Comparison of ENCODE assay signal across 14 cellular contexts in the genomic region with DNA sequence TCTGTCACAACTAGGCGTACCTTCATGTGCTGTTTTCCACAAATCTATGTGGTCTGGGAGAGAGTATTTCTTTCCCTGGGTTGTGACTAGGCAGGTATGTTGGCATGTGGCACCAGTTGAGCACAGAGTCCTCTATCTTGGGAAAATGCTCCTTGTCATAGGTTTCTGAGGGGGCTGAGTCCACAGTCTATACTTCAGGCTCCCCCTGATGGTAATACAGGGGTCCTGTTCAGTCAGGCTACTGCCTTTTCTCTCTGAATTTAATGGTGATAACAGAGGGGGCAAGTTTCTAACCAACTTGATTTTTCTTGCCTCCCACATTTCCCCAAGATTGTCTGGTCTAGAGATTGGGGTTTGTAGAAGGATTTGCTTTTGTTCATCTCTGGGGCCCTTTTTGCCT.
A peak's percentile ranks its signal among the peaks of the same experiment; 100 is the strongest.
DNase-seq lines count a peak whose midpoint lies in the region; ATAC-seq and TF ChIP-seq lines count a peak whose summit lies in the region.
"Had no signal": no experiment of that assay in that cellular context is flagged by ENCODE, and none has a peak within 500 bp of the region (broad histone marks: within the 10 kb centered on the region; RNA-seq: fewer than 3 reads in every experiment).

No MANE protein-coding gene starts in this region.

- peak overlapping the region in 2 of 3 experiments; percentile 48 to 58 for H3K27ac Mint-ChIP-seq in nephron
- H3K27ac Mint-ChIP-seq: activated T-helper 17 cell treated with anti-CD3 and anti-CD28 coated beads, Interleukin-2, amount 50 U/mL, for 72 hours; memory B cell; T-cell had no signal

- H3K9me2 ChIP-seq in DOHH2 (replicated peaks; ENCODE audit: control insufficient read depth, low read length) = no peaks in the 10 kb centered on the region

- peaks cover 19% of the 10 kb centered on the region for H3K4me1 Mint-ChIP-seq in nephron
- H3K4me1 Mint-ChIP-seq: activated T-helper 17 cell treated with anti-CD3 and anti-CD28 coated beads, Interleukin-2, amount 50 U/mL, for 72 hours had no signal

- no peaks in the 10 kb centered on the region for H3K9me3 ChIP-seq in DOHH2 (ENCODE audit: control insufficient read depth, insufficient read depth, low read length)
- H3K9me3 ChIP-seq: heart left ventricle, right atrium auricular region had no signal

- no peaks in the 10 kb centered on the region for H4K20me1 ChIP-seq in DOHH2 (ENCODE audit: control insufficient read depth, insufficient read depth, low read depth, low read length)

- TF ChIP-seq CTCF in DOHH2 (IDR thresholded peaks at IDR 0.05; ENCODE audit: low read depth, low read length, poor library complexity, severe bottlenecking) (peak; percentile 9), HFF-Myc (IDR thresholded peaks at IDR 0.05; ENCODE audit: low read depth, low read length, missing control alignments) (peak; percentile 10), nephron (IDR thresholded peaks at IDR 0.05; ENCODE audit: unreplicated experiment in 3 of 3) (peak in 2 of 3 experiments; percentile 10 to 16)

- H3K9me3 Mint-ChIP-seq in nephron = no peaks in the 10 kb centered on the region
- H3K9me3 Mint-ChIP-seq: activated T-helper 17 cell treated with anti-CD3 and anti-CD28 coated beads, Interleukin-2, amount 50 U/mL, for 72 hours; memory B cell; T-cell had no signal

- in situ Hi-C loops in ACHN (cut with HindIII; ENCODE audit: low pct_ligation_motif_present, low pct_unique_long_range_greater_than_20kb, low sequenced_read_pairs) = no loop called here

- no peaks in the 10 kb centered on the region for H3K36me3 ChIP-seq in DOHH2 (ENCODE audit: control insufficient read depth, low read length)
- H3K36me3 ChIP-seq: right atrium auricular region had no signal

- no peaks in the 10 kb centered on the region for H3K27me3 ChIP-seq in DOHH2 (ENCODE audit: control insufficient read depth, low read length)
- H3K27me3 ChIP-seq: heart left ventricle, right atrium auricular region had no signal

- DNase-seq in HFF-Myc (ENCODE audit: extremely low read depth, low read depth) (no peak), caudate nucleus (lab: John Stamatoyannopoulos, UW) (no peak), nucleus accumbens (lab: John Stamatoyannopoulos, UW) (no peak), ACHN (no peak), GF-D8 (lab: John Stamatoyannopoulos, UW) (no peak)
- DNase-seq: C1 segment of cervical spinal cord, heart left ventricle, T-cell had no signal

- H3K27ac ChIP-seq in DOHH2 (ENCODE audit: low read depth, low read length) (no peak overlapping the region), caudate nucleus (ENCODE audit: low read depth, low read length) (peak overlapping the region; percentile 19)
- H3K27ac ChIP-seq: right atrium auricular region had no signal

- H3F3A ChIP-seq in DOHH2 (ENCODE audit: control insufficient read depth, insufficient read depth) = no peaks in the 10 kb centered on the region

- no peak overlapping the region for H3K4me2 ChIP-seq in DOHH2 (ENCODE audit: low read length)

- H3K36me3 Mint-ChIP-seq in nephron (ENCODE audit: low read depth) = peaks cover 29% of the 10 kb centered on the region
- H3K36me3 Mint-ChIP-seq: memory B cell, T-cell had no signal

- no peaks in the 10 kb centered on the region for H3K4me1 ChIP-seq in DOHH2 (ENCODE audit: control insufficient read depth, low read length)

- no peaks in the 10 kb centered on the region for H3K79me2 ChIP-seq in DOHH2 (ENCODE audit: control insufficient read depth, low read length)

- H3K4me3 ChIP-seq in DOHH2 (ENCODE audit: low read length) (no peak overlapping the region), HFF-Myc (replicated peaks; ENCODE audit: low read depth, low read length) (no peak overlapping the region)
- H3K4me3 ChIP-seq: heart left ventricle, right atrium auricular region had no signal

- H3K27me3 Mint-ChIP-seq in nephron (ENCODE audit: low read depth) = peaks cover 4% of the 10 kb centered on the region
- H3K27me3 Mint-ChIP-seq: activated T-helper 17 cell treated with anti-CD3 and anti-CD28 coated beads, Interleukin-2, amount 50 U/mL, for 72 hours; memory B cell; T-cell had no signal

- no peak overlapping the region for H3K4me3 Mint-ChIP-seq in nephron
- H3K4me3 Mint-ChIP-seq: activated T-helper 17 cell treated with anti-CD3 and anti-CD28 coated beads, Interleukin-2, amount 50 U/mL, for 72 hours; memory B cell; T-cell had no signal

- no peak for ATAC-seq in HG02973 (IDR thresholded peaks at IDR 0.05; ENCODE audit: unreplicated experiment)
- ATAC-seq: activated T-helper 17 cell treated with anti-CD3 and anti-CD28 coated beads, Interleukin-2, amount 50 U/mL, for 72 hours; heart left ventricle; T-cell had no signal
